In genomic region chr7:30026229-30027064, GRCh38 we compare ENCODE assay signal across 8 cellular contexts. TPM values are rescaled to one million over a fixed set of nuclear protein-coding genes. Genes with fewer than 3 reads are reported as not detected.
DNase-seq lines count a peak whose midpoint lies in the region; ATAC-seq and TF ChIP-seq lines count a peak whose summit lies in the region.

FKBP14 (minus strand) TSS chr7:30026702; CDS start chr7:30026508, 194 bp downstream.

- TF ChIP-seq EP300 in tibial nerve (IDR thresholded peaks at IDR 0.05), result peak; percentile 45 to 85

- TF ChIP-seq POLR2A in adrenal gland (IDR thresholded peaks at IDR 0.05) (peak in 1 of 2 donors; percentile 61), tibial nerve (IDR thresholded peaks at IDR 0.05) (peak in 1 of 2 donors; percentile 52)

- no peak for TF ChIP-seq CTCF in GM12875 (IDR thresholded peaks at IDR 0.05; ENCODE audit: borderline replicate concordance, insufficient read depth, low read depth, low read length)
- TF ChIP-seq CTCF in adrenal gland (IDR thresholded peaks at IDR 0.05), result no peak
- no peak for TF ChIP-seq CTCF in parathyroid adenoma (IDR thresholded peaks at IDR 0.05)
- TF ChIP-seq CTCF in tibial nerve (IDR thresholded peaks at IDR 0.05), result peak in 1 of 5 experiments; percentile 44

- intact Hi-C loops in adrenal gland (cut with DNase I), result no loop called here
- intact Hi-C loops in cardiac septum (cut with DNase I), result loop anchor here (5.0 kb wide), 2 partner anchors 111 to 164 kb away; no protein-coding TSS in a partner anchor

- 0 to 1% (median 0%) methylated on average over 16 to 35 of the region's 35 CpGs for WGBS in adrenal gland, 4 donors
- 0 to 1% methylated on average over 25 to 35 of the region's 35 CpGs for WGBS in tibial nerve, 2 donors

- H3K9me3 ChIP-seq in adrenal gland (replicated peaks in 1 of 3), result no peaks in the 10 kb centered on the region
- no peaks in the 10 kb centered on the region for H3K9me3 ChIP-seq in parathyroid adenoma (ENCODE audit: control insufficient read depth, low read length)
- H3K9me3 ChIP-seq in tibial nerve, result no peaks in the 10 kb centered on the region

- peak; percentile 70 for ATAC-seq in HG02759 (IDR thresholded peaks at IDR 0.05; ENCODE audit: unreplicated experiment)

- peaks cover 15 to 23% of the 10 kb centered on the region in 2 donors for H3K4me1 ChIP-seq in adrenal gland (replicated peaks in 1 of 2)
- peaks cover 6% of the 10 kb centered on the region for H3K4me1 ChIP-seq in parathyroid adenoma
- H3K4me1 ChIP-seq in tibial nerve, result peaks cover 0 to 52% (median 16%) of the 10 kb centered on the region in 4 donors

- H3K27me3 ChIP-seq in adrenal gland, result no peaks in the 10 kb centered on the region
- H3K27me3 ChIP-seq in parathyroid adenoma (ENCODE audit: control insufficient read depth, insufficient read depth, low read length), result no peaks in the 10 kb centered on the region
- H3K27me3 ChIP-seq in tibial nerve, result no peaks in the 10 kb centered on the region

- DNase-seq in NCI-H128 (lab: John Stamatoyannopoulos, UW; ENCODE audit: unreplicated experiment) (peak; percentile 94), SW480 (ENCODE audit: low spot score) (peak; percentile 100), adrenal gland (peak; percentile 98 to 100 (median 99)), cardiac septum (ENCODE audit: low spot score) (peak; percentile 97), tibial nerve (ENCODE audit: low spot score in 2 of 2) (peak; percentile 95 to 97)

- no peaks in the 10 kb centered on the region for H3K36me3 ChIP-seq in adrenal gland (replicated peaks in 1 of 2)
- no peaks in the 10 kb centered on the region for H3K36me3 ChIP-seq in parathyroid adenoma (ENCODE audit: control insufficient read depth, insufficient read depth, low read length)
- H3K36me3 ChIP-seq in tibial nerve, result no peaks in the 10 kb centered on the region

- H3K4me3 ChIP-seq in GM12875 (ENCODE audit: low read depth, low read length) (peak within 1 kb of the TSS; percentile 88), adrenal gland (peak within 1 kb of the TSS; percentile 36 to 75 (median 54)), parathyroid adenoma (ENCODE audit: low read depth, low read length) (peak within 1 kb of the TSS; percentile 91), tibial nerve (peak within 1 kb of the TSS; percentile 91 to 99 (median 94))

- H3K79me2 ChIP-seq in parathyroid adenoma, result peaks cover 13% of the 10 kb centered on the region

- peak within 1 kb of the TSS; percentile 92 for H3K4me2 ChIP-seq in parathyroid adenoma (ENCODE audit: low read length)

- peak within 1 kb of the TSS; percentile 78 for H2AFZ ChIP-seq in parathyroid adenoma

- H3K27ac ChIP-seq in adrenal gland, result peak within 1 kb of the TSS; percentile 64 to 92 (median 89)
- peak within 1 kb of the TSS; percentile 73 for H3K27ac ChIP-seq in parathyroid adenoma
- H3K27ac ChIP-seq in tibial nerve, result peak within 1 kb of the TSS; percentile 92 to 95 (median 92)

- no peak within 1 kb of the TSS for H3K9ac ChIP-seq in parathyroid adenoma

RNA-seq across cellular contexts. Expression of gene FKBP14, which starts in this region (rescaled TPM):
- 10 to 100 TPM in 5 of 8 donors, 1 to 10 TPM in 3; 3.7 to 35.0 (median 12.7) TPM for total RNA-seq in adrenal gland
- polyA plus RNA-seq in adrenal gland, result 10 to 100 TPM in 1 of 3 donors, 1 to 10 TPM in 2; 2.0 to 28.2 (median 2.5) TPM
- total RNA-seq in cardiac septum, result 13.8 TPM
- 10 to 100 TPM in 2 of 4 donors, 1 to 10 TPM in 2; 4.5 to 11.7 (median 8.7) TPM for total RNA-seq in tibial nerve

Comparison
In these comparisons a context has a peak if more than half of its experiments do, and no peak if none do; other contexts are left out.
1. Peak in every context shown above with its lines: DNase-seq, ATAC-seq, H3K4me3 ChIP-seq and H3K27ac ChIP-seq.